In genomic region chr1:67590329-67590728, GRCh38 we compare ENCODE assay signal across 1 cellular context.
TF ChIP-seq lines count a peak whose summit lies in the region.

No MANE protein-coding gene starts in this region.

TF ChIP-seq in liver, 16 proteins besides CTCF, POLR2A, EP300 and RAD21 (continued from another document):
- TF ChIP-seq REST (IDR thresholded peaks at IDR 0.05), result no peak
- TF ChIP-seq GABPA (IDR thresholded peaks at IDR 0.05 in 1 of 2, conservative IDR thresholded peaks at IDR 0.05 in 1 of 2), result no peak
- TF ChIP-seq YY1 (IDR thresholded peaks at IDR 0.05), result no peak
